ENCODE assay signal across 10 cellular contexts in genomic region chr17:78114831-78115723, GRCh38. TPM values are rescaled to one million over a fixed set of nuclear protein-coding genes. Genes with fewer than 3 reads are reported as not detected.
A peak's percentile ranks its signal among the peaks of the same experiment; 100 is the strongest.
DNase-seq lines count a peak whose midpoint lies in the region; ATAC-seq and TF ChIP-seq lines count a peak whose summit lies in the region.
"Had no signal": no experiment of that assay in that cellular context is flagged by ENCODE, and none has a peak within 500 bp of the region (broad histone marks: within the 10 kb centered on the region; RNA-seq: fewer than 3 reads in every experiment).

No MANE protein-coding gene starts in this region.

- intact Hi-C loops in left ventricle myocardium superior (cut with micrococcal nuclease) (no loop called here), uterus (cut with DNase I; ENCODE audit: low total_unique reads) (loop anchor here (5.0 kb wide), 1 partner anchor 62 kb away; no protein-coding TSS in a partner anchor)

- no peaks in the 10 kb centered on the region for H3K27me3 Mint-ChIP-seq in activated T-cell treated with anti-CD3 and anti-CD28 coated beads, Interleukin-2, amount 50 U/mL, for 24 hours
- no peaks in the 10 kb centered on the region for H3K27me3 Mint-ChIP-seq in activated T-cell treated with anti-CD3 and anti-CD28 coated beads, Interleukin-2, amount 50 U/mL, for 4 hours (ENCODE audit: low read depth)

- H3K27me3 ChIP-seq in uterus, result no peaks in the 10 kb centered on the region

- H3K4me3 ChIP-seq in uterus, result no peak overlapping the region

- no peaks in the 10 kb centered on the region for H3K4me1 ChIP-seq in uterus

- no peak for TF ChIP-seq CTCF in uterus (IDR thresholded peaks at IDR 0.05)

- no peak for TF ChIP-seq POLR2A in uterus (IDR thresholded peaks at IDR 0.05)

- peak overlapping the region; percentile 57 for H3K27ac Mint-ChIP-seq in activated T-cell treated with anti-CD3 and anti-CD28 coated beads, Interleukin-2, amount 50 U/mL, for 24 hours

- H3K4me3 Mint-ChIP-seq in activated T-cell treated with anti-CD3 and anti-CD28 coated beads, Interleukin-2, amount 50 U/mL, for 24 hours, result no peak overlapping the region
- H3K4me3 Mint-ChIP-seq in activated T-cell treated with anti-CD3 and anti-CD28 coated beads, Interleukin-2, amount 50 U/mL, for 4 hours, result no peak overlapping the region

- H3K36me3 ChIP-seq in uterus, result no peaks in the 10 kb centered on the region

- H3K27ac ChIP-seq in substantia nigra (ENCODE audit: low read depth, low read length, poor library complexity, severe bottlenecking) (peak overlapping the region; percentile 100), uterus (no peak overlapping the region)

- H3K36me3 Mint-ChIP-seq in activated T-cell treated with anti-CD3 and anti-CD28 coated beads, Interleukin-2, amount 50 U/mL, for 24 hours (ENCODE audit: low read depth), result peaks cover 62% of the 10 kb centered on the region
- peaks cover 19% of the 10 kb centered on the region for H3K36me3 Mint-ChIP-seq in activated T-cell treated with anti-CD3 and anti-CD28 coated beads, Interleukin-2, amount 50 U/mL, for 4 hours (ENCODE audit: insufficient read depth)

- ATAC-seq in activated T-cell treated with anti-CD3 and anti-CD28 coated beads, Interleukin-2, amount 50 U/mL, for 4 hours, result no peak
- ATAC-seq in left ventricle myocardium superior, result peak; percentile 78
- no peak for ATAC-seq in GM18868 (IDR thresholded peaks at IDR 0.05; ENCODE audit: unreplicated experiment)

- no peaks in the 10 kb centered on the region for H3K9me3 ChIP-seq in uterus

- H3K9me3 Mint-ChIP-seq in activated T-cell treated with anti-CD3 and anti-CD28 coated beads, Interleukin-2, amount 50 U/mL, for 24 hours, result no peaks in the 10 kb centered on the region
- no peaks in the 10 kb centered on the region for H3K9me3 Mint-ChIP-seq in activated T-cell treated with anti-CD3 and anti-CD28 coated beads, Interleukin-2, amount 50 U/mL, for 4 hours

- no peak for DNase-seq in activated T-cell treated with anti-CD3 and anti-CD28 coated beads, Interleukin-2, amount 50 U/mL, for 24 hours
- DNase-seq in activated T-cell treated with anti-CD3 and anti-CD28 coated beads, Interleukin-2, amount 50 U/mL, for 4 hours, result no peak
- DNase-seq in left ventricle myocardium superior (peak; percentile 83), substantia nigra (lab: John Stamatoyannopoulos, UW) (peak; percentile 61 to 98 (median 90)), uterus (no peak)
- DNase-seq: GOT3, mammary epithelial cell, NCI-H774 had no signal

- H3K4me1 Mint-ChIP-seq in activated T-cell treated with anti-CD3 and anti-CD28 coated beads, Interleukin-2, amount 50 U/mL, for 24 hours (ENCODE audit: low read depth), result peaks cover 47% of the 10 kb centered on the region
- H3K4me1 Mint-ChIP-seq in activated T-cell treated with anti-CD3 and anti-CD28 coated beads, Interleukin-2, amount 50 U/mL, for 4 hours (ENCODE audit: low read depth), result peaks cover 41% of the 10 kb centered on the region

RNA-seq across cellular contexts. Expression of gene TMC6, which starts 13.5 kb away (rescaled TPM):
- total RNA-seq in activated T-cell treated with anti-CD3 and anti-CD28 coated beads, Interleukin-2, amount 50 U/mL, for 4 hours, result 10 to 100 TPM; 79.1 to 87.1 (median 81.5) TPM
- total RNA-seq in left ventricle myocardium superior (69.2 TPM), uterus (10 to 100 TPM in 3 of 4 donors, 1 to 10 TPM in 1; 8.2 to 56.1 (median 16.1) TPM)

RNA-seq across cellular contexts. Expression of gene TMC8, which starts 15.5 kb away (rescaled TPM):
- 10 to 100 TPM; 46.9 to 69.4 (median 61.7) TPM for total RNA-seq in activated T-cell treated with anti-CD3 and anti-CD28 coated beads, Interleukin-2, amount 50 U/mL, for 4 hours
- total RNA-seq in left ventricle myocardium superior (1.5 TPM), uterus (10 to 100 TPM in 1 of 4 donors, 1 to 10 TPM in 2, under 1 TPM in 1; 0.51 to 20.1 (median 3.1) TPM)
- total RNA-seq: fibroblast of villous mesenchyme had no signal

RNA-seq across cellular contexts. Expression of gene C17orf99, which starts 31.1 kb away (rescaled TPM):
- total RNA-seq in activated T-cell treated with anti-CD3 and anti-CD28 coated beads, Interleukin-2, amount 50 U/mL, for 4 hours, result not detected
- not detected for total RNA-seq in left ventricle myocardium superior
- total RNA-seq in uterus, result under 1 TPM in 1 of 4 donors, not detected in 3; 0.62 TPM
- total RNA-seq: fibroblast of villous mesenchyme had no signal

RNA-seq across cellular contexts. Expression of gene SYNGR2, which starts 53.3 kb away (rescaled TPM):
- 100 to 1,000 TPM; 192 to 224 (median 196) TPM for total RNA-seq in activated T-cell treated with anti-CD3 and anti-CD28 coated beads, Interleukin-2, amount 50 U/mL, for 4 hours
- total RNA-seq in left ventricle myocardium superior (120 TPM), uterus (10 to 100 TPM; 16.7 to 83.2 (median 49.1) TPM)

Comparison
In these comparisons a context has a peak if more than half of its experiments do, and no peak if none do; other contexts are left out.
1. DNase-seq: peak in left ventricle myocardium superior (single experiment) and substantia nigra (49 of 49); none in activated T-cell treated with anti-CD3 and anti-CD28 coated beads, Interleukin-2, amount 50 U/mL, for 24 hours (single experiment), activated T-cell treated with anti-CD3 and anti-CD28 coated beads, Interleukin-2, amount 50 U/mL, for 4 hours (single experiment) and uterus (0 of 2).